8 cellular contexts compared by ENCODE assay signal in the genomic region with DNA sequence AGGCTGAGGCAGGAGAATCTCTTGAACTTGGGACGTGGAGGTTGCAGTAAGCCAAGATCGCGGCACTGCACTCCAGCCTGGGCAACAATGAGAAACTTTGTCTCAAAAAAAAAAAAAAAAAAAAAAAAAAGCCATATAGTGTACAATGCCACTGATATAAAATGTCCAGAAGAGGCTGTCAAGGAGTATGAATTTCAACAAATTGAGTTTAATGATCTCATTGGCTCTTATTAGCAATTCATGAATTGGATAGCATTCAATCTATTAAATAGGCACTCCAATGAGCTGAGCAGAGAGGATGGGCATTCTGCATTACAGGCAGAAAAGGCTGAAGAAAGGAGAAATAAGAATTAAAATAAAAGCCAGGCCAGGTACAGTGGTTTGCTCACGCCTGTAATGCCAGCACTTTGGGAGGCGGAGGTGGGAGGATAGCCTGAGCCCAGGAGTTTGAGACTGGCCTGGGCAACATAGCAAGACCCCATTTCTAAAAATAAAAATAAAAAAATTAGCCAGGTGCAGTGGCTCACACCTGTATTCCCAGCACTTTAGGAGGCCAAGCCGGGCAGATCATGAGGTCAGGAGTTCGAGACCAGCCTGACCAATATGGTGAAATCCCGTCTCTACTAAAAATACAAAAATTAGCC. TPM values are rescaled to one million over a fixed set of nuclear protein-coding genes. Genes with fewer than 3 reads are reported as not detected.
DNase-seq lines count a peak whose midpoint lies in the region; ATAC-seq and TF ChIP-seq lines count a peak whose summit lies in the region.

No MANE protein-coding gene starts in this region.

- H3K4me3 ChIP-seq in heart right ventricle (peak overlapping the region in 9 of 10 donors; percentile 39 to 98 (median 55)), body of pancreas (no peak overlapping the region), mesodermal cell (ENCODE audit: extremely low read depth, insufficient read depth, low read length, poor library complexity, severe bottlenecking) (peak overlapping the region; percentile 18), uterus (peak overlapping the region; percentile 28 to 29)

- TF ChIP-seq CTCF in heart right ventricle (IDR thresholded peaks at IDR 0.05) (no peak), body of pancreas (IDR thresholded peaks at IDR 0.05) (no peak), uterus (IDR thresholded peaks at IDR 0.05) (no peak)

- WGBS in heart right ventricle, 2 donors: 87 to 90% methylated on average over 8 of the region's 8 CpGs
- WGBS in body of pancreas, 2 donors: 90 to 91% methylated on average over 5 to 8 of the region's 8 CpGs
- 94 to 95% methylated on average over 3 to 5 of the region's 8 CpGs for WGBS in mesodermal cell (ENCODE audit: insufficient coverage in 2 of 2), 2 experiments

- no peak for DNase-seq in heart right ventricle
- no peak for DNase-seq in left ventricle myocardium superior
- DNase-seq in body of pancreas: no peak
- no peak for DNase-seq in uterus
- no peak for DNase-seq in DMS 273 (lab: John Stamatoyannopoulos, UW; ENCODE audit: unreplicated experiment)

- H3K27ac ChIP-seq in heart right ventricle (peak overlapping the region in 9 of 10 donors; percentile 65 to 83 (median 75)), body of pancreas (peak overlapping the region in 3 of 4 donors; percentile 63 to 82 (median 73)), mesodermal cell (ENCODE audit: low read depth, low read length, severe bottlenecking) (peak overlapping the region; percentile 69), uterus (peak overlapping the region; percentile 61 to 83)

- intact Hi-C loops in heart right ventricle (cut with DNase I) (no loop called here), left ventricle myocardium superior (cut with micrococcal nuclease) (no loop called here), body of pancreas (cut with DNase I) (no loop called here), uterus (cut with DNase I; ENCODE audit: low total_unique reads) (no loop called here)

- no peak for ATAC-seq in heart right ventricle
- ATAC-seq in left ventricle myocardium superior: no peak
- ATAC-seq in body of pancreas: no peak
- no peak for ATAC-seq in HG03460 (IDR thresholded peaks at IDR 0.05; ENCODE audit: unreplicated experiment)
- ATAC-seq in GM19397 (IDR thresholded peaks at IDR 0.05; ENCODE audit: unreplicated experiment): no peak

- H3K9me3 ChIP-seq in heart right ventricle (no peaks in the 10 kb centered on the region), body of pancreas (no peaks in the 10 kb centered on the region), mesodermal cell (ENCODE audit: control insufficient read depth, low read length) (no peaks in the 10 kb centered on the region), uterus (no peaks in the 10 kb centered on the region)

- no peaks in the 10 kb centered on the region for H3K36me3 ChIP-seq in heart right ventricle
- no peaks in the 10 kb centered on the region for H3K36me3 ChIP-seq in body of pancreas (replicated peaks in 1 of 2; ENCODE audit: insufficient read depth in 1 of 2, low read depth in 2 of 2)
- peaks cover 3% of the 10 kb centered on the region for H3K36me3 ChIP-seq in mesodermal cell (ENCODE audit: control insufficient read depth, insufficient read depth, low read length)
- H3K36me3 ChIP-seq in uterus: no peaks in the 10 kb centered on the region

- TF ChIP-seq POLR2A in body of pancreas (IDR thresholded peaks at IDR 0.05): no peak
- no peak for TF ChIP-seq POLR2A in uterus (IDR thresholded peaks at IDR 0.05)

- H3K27me3 ChIP-seq in heart right ventricle: no peaks in the 10 kb centered on the region
- no peaks in the 10 kb centered on the region for H3K27me3 ChIP-seq in body of pancreas
- H3K27me3 ChIP-seq in uterus: no peaks in the 10 kb centered on the region

- H3K4me1 ChIP-seq in heart right ventricle (peaks cover 7 to 32% (median 27%) of the 10 kb centered on the region in 9 donors), body of pancreas (peaks cover 28% of the 10 kb centered on the region), mesodermal cell (ENCODE audit: control insufficient read depth, insufficient read depth, low read length, poor library complexity, severe bottlenecking) (peaks cover 21% of the 10 kb centered on the region), uterus (peaks cover 0 to 18% of the 10 kb centered on the region in 2 donors)

RNA-seq across cellular contexts. Expression of a gene that starts 0.8 kb away (rescaled TPM):
- total RNA-seq in heart right ventricle: 10 to 100 TPM in 6 of 10 donors, 1 to 10 TPM in 4; 7.5 to 21.2 (median 10.1) TPM
- 10 to 100 TPM in 1 of 2 donors, 1 to 10 TPM in 1; 9.1 to 18.8 TPM for polyA plus RNA-seq in heart right ventricle
- 17.7 TPM for total RNA-seq in left ventricle myocardium superior
- total RNA-seq in body of pancreas: 10 to 100 TPM; 11.7 to 30.0 TPM
- 83.7 TPM for polyA plus RNA-seq in mesodermal cell (2013, experiment 1 of 2)
- polyA plus RNA-seq in mesodermal cell (2013, experiment 2 of 2): 74.4 TPM
- total RNA-seq in uterus: 10 to 100 TPM; 10.3 to 75.7 (median 17.1) TPM

RNA-seq across cellular contexts. Expression of a gene that starts 18.4 kb away (rescaled TPM):
- 100 to 1,000 TPM in 2 of 10 donors, 10 to 100 TPM in 8; 19.6 to 297 (median 31.3) TPM for total RNA-seq in heart right ventricle
- polyA plus RNA-seq in heart right ventricle: 10 to 100 TPM; 81.4 to 95.2 TPM
- total RNA-seq in left ventricle myocardium superior: 42.3 TPM
- 10 to 100 TPM; 68.0 to 84.7 TPM for total RNA-seq in body of pancreas
- polyA plus RNA-seq in mesodermal cell (2013, experiment 1 of 2): 28.2 TPM
- 27.5 TPM for polyA plus RNA-seq in mesodermal cell (2013, experiment 2 of 2)
- 10 to 100 TPM; 17.6 to 68.2 (median 38.0) TPM for total RNA-seq in uterus

RNA-seq across cellular contexts. Expression of a gene that starts 30.1 kb away (rescaled TPM):
- total RNA-seq in heart right ventricle (10 to 100 TPM; 54.2 to 94.2 (median 64.9) TPM), left ventricle myocardium superior (84.1 TPM), body of pancreas (10 to 100 TPM; 16.3 to 36.6 TPM), uterus (10 to 100 TPM in 3 of 4 donors, 1 to 10 TPM in 1; 6.5 to 53.8 (median 31.9) TPM)
- 100 to 1,000 TPM in 1 of 2 donors, 10 to 100 TPM in 1; 79.6 to 116 TPM for polyA plus RNA-seq in heart right ventricle
- 96.2 TPM for polyA plus RNA-seq in mesodermal cell (2013, experiment 1 of 2)
- polyA plus RNA-seq in mesodermal cell (2013, experiment 2 of 2): 71.7 TPM

Comparison
In these comparisons a context has a peak if more than half of its experiments do, and no peak if none do; other contexts are left out.
1. H3K4me3 ChIP-seq: peak in heart right ventricle (9 of 10), mesodermal cell (single experiment) and uterus (2 of 2); none in body of pancreas (0 of 2).
2. Peak in every context shown above with its lines, with median percentiles within 50 percentile points of each other: H3K27ac ChIP-seq.